29 cellular contexts compared by ENCODE assay signal in genomic region chr2:124328397-124328796, GRCh38.
"Had no signal": no experiment of that assay in that cellular context is flagged by ENCODE, and none has a peak within 500 bp of the region (broad histone marks: within the 10 kb centered on the region; RNA-seq: fewer than 3 reads in every experiment).

No MANE protein-coding gene starts in this region.

- H3K36me3 Mint-ChIP-seq: naive thymus-derived CD4-positive, alpha-beta T cell; stimulated activated effector memory CD8-positive, alpha-beta T cell treated with anti-CD3 and anti-CD28 coated beads, Interleukin-12 subunit alpha, Interleukin-12 subunit beta, amount 100 ng/mL, for 72 hours had no signal

- H3K4me3 ChIP-seq: coronary artery, esophagus squamous epithelium, heart right ventricle, left lung, prostate gland, right atrium auricular region, sigmoid colon, thoracic aorta, tibial nerve, upper lobe of left lung had no signal

- DNase-seq: dermis blood vessel endothelial cell; effector memory CD4-positive, alpha-beta T cell; erythroblast; esophagus squamous epithelium; foreskin melanocyte; glutamatergic neuron; heart right ventricle; hippocampal formation; left cardiac atrium; left lung; mesenchymal stem cell; midbrain; naive thymus-derived CD4-positive, alpha-beta T cell; nucleus accumbens; sigmoid colon; stimulated activated CD4-positive, alpha-beta T cell treated with anti-CD3 and anti-CD28 coated beads, Interleukin-2, amount 100 ng/mL, for 24 hours; stimulated activated CD4-positive, alpha-beta T cell treated with anti-CD3 and anti-CD28 coated beads, Interleukin-4, amount 100 ng/mL, for 24 hours; stimulated activated naive CD8-positive, alpha-beta T cell treated with anti-CD3 and anti-CD28 coated beads, Interleukin-15, Interleukin-2, amounts not matched to agents 100 U/mL and 50 U/mL, for 24 hours; upper lobe of left lung had no signal

- H3K36me3 ChIP-seq: esophagus squamous epithelium, heart right ventricle, left lung, prostate gland, right atrium auricular region, sigmoid colon, thoracic aorta, tibial nerve, upper lobe of left lung had no signal

- ATAC-seq: heart right ventricle; left cardiac atrium; left lung; naive thymus-derived CD4-positive, alpha-beta T cell; stimulated activated effector memory CD8-positive, alpha-beta T cell treated with anti-CD3 and anti-CD28 coated beads, Interleukin-12 subunit alpha, Interleukin-12 subunit beta, amount 100 ng/mL, for 72 hours; stimulated activated naive CD8-positive, alpha-beta T cell treated with anti-CD3 and anti-CD28 coated beads, Interleukin-15, Interleukin-2, amounts not matched to agents 100 U/mL and 50 U/mL, for 24 hours had no signal

- H3K27ac Mint-ChIP-seq: naive thymus-derived CD4-positive, alpha-beta T cell; nephron; stimulated activated effector memory CD8-positive, alpha-beta T cell treated with anti-CD3 and anti-CD28 coated beads, Interleukin-12 subunit alpha, Interleukin-12 subunit beta, amount 100 ng/mL, for 72 hours had no signal

- H3K4me1 ChIP-seq: esophagus squamous epithelium, heart right ventricle, left lung, prostate gland, right atrium auricular region, sigmoid colon, tibial nerve, upper lobe of left lung had no signal

- H3K9me3 ChIP-seq: esophagus squamous epithelium, heart right ventricle, left lung, prostate gland, right atrium auricular region, sigmoid colon, thoracic aorta, tibial nerve, upper lobe of left lung had no signal

- H3K4me1 Mint-ChIP-seq: naive thymus-derived CD4-positive, alpha-beta T cell; nephron; stimulated activated effector memory CD8-positive, alpha-beta T cell treated with anti-CD3 and anti-CD28 coated beads, Interleukin-12 subunit alpha, Interleukin-12 subunit beta, amount 100 ng/mL, for 72 hours had no signal

- H3K9me3 Mint-ChIP-seq: nephron had no signal

- H3K27me3 Mint-ChIP-seq: naive thymus-derived CD4-positive, alpha-beta T cell had no signal

- H3K27me3 ChIP-seq: esophagus squamous epithelium, heart right ventricle, left lung, right atrium auricular region, sigmoid colon, tibial nerve, upper lobe of left lung had no signal

- H3K27ac ChIP-seq: coronary artery, esophagus squamous epithelium, heart right ventricle, left lung, prostate gland, right atrium auricular region, sigmoid colon, thoracic aorta, tibial nerve, upper lobe of left lung had no signal

- H3K4me3 Mint-ChIP-seq: naive thymus-derived CD4-positive, alpha-beta T cell; nephron; stimulated activated effector memory CD8-positive, alpha-beta T cell treated with anti-CD3 and anti-CD28 coated beads, Interleukin-12 subunit alpha, Interleukin-12 subunit beta, amount 100 ng/mL, for 72 hours had no signal

- FAIRE-seq: endometrium, islet of Langerhans, urothelium cell line had no signal
